7 cellular contexts compared by ENCODE assay signal in the genomic region with DNA sequence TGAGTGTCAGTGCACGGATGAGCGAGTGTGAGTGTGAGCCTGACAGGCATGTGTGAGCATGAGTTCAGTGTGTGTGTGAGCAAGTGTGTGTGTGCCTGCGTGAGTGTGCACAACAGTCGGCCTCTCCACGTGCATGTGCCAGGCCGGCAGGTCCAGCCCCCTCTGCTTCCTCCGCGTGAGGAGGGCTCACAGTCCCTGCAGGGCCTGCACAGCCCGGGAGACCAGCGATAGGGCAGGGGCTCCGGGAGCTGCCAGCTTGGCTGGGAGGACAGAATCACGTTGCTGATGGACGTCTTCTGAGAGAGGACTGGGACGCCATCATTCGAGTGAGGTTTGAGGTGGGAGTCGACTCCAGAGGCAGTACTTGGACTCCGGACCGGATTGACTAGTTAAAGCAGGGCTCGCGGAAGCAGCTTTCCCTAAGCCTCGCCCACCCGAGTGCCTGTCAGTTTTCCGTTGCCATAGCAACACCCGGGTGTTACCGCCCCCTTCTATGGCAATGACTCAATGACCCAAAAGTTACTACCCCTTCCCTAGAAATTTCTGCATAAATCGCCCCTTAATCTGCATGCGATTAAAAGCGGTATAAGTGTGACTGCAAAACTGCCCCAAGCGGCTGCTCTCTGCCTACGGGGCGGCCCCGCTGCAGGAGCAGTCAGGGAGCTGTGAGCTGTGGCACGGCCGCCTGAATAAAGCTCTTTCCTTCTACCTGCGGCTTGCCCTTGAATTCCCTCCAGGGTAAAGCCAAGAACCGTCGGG. TPM values are rescaled to one million over a fixed set of nuclear protein-coding genes. Genes with fewer than 3 reads are reported as not detected.
DNase-seq lines count a peak whose midpoint lies in the region; ATAC-seq, FAIRE-seq and TF ChIP-seq lines count a peak whose summit lies in the region.

No MANE protein-coding gene starts in this region.

- ATAC-seq in GM18511 (IDR thresholded peaks at IDR 0.05; ENCODE audit: unreplicated experiment) (peak; percentile 70), HG02943 (IDR thresholded peaks at IDR 0.05; ENCODE audit: low read depth, unreplicated experiment) (peak; percentile 59), aorta (ENCODE audit: low FRiP score) (peak; percentile 63)

- DNase-seq in SK-N-SH (peak; percentile 71), astrocyte (ENCODE audit: low read depth) (peak; percentile 57), hepatocyte (ENCODE audit: low spot score) (peak; percentile 91), retina (peak; percentile 94), aorta (peak; percentile 78 to 83)

- peak overlapping the region; percentile 82 for H3K4me3 Mint-ChIP-seq in astrocyte (ENCODE audit: unreplicated experiment)

- TF ChIP-seq RAD21 in SK-N-SH (IDR thresholded peaks at IDR 0.05; ENCODE audit: low read length) = no peak

- no peaks in the 10 kb centered on the region for H3K9me2 ChIP-seq in SK-N-SH
- no peaks in the 10 kb centered on the region for H3K9me2 ChIP-seq in hepatocyte (replicated peaks; ENCODE audit: insufficient read depth)

- H3K9ac ChIP-seq in SK-N-SH = peak overlapping the region; percentile 33; the same call in 1 of the 2 replicates
- H3K9ac ChIP-seq in astrocyte (ENCODE audit: low read length) = peak overlapping the region; percentile 59

- H3K27me3 Mint-ChIP-seq in astrocyte (ENCODE audit: low read depth, unreplicated experiment) = peaks cover 45% of the 10 kb centered on the region

- intact Hi-C loops in aorta (cut with DNase I) = no loop called here

- H4K20me1 ChIP-seq in SK-N-SH (ENCODE audit: insufficient read depth) (no peaks in the 10 kb centered on the region), astrocyte (ENCODE audit: insufficient read depth, low read length) (no peaks in the 10 kb centered on the region), hepatocyte (ENCODE audit: insufficient read depth, poor library complexity, severe bottlenecking) (no peaks in the 10 kb centered on the region)

- WGBS in SK-N-SH (ENCODE audit: low lambda C conversion rate) = 37% methylated on average over 21 of the region's 37 CpGs
- 14% methylated on average over 37 of the region's 37 CpGs for WGBS in hepatocyte (ENCODE audit: low lambda C conversion rate, missing lambda C conversion rate)
- 4 to 8% methylated on average over 37 of the region's 37 CpGs for WGBS in aorta, 2 donors

- FAIRE-seq in astrocyte (lab: Jason Lieb, UNC) = peak; percentile 37

- no peaks in the 10 kb centered on the region for H3K9me3 ChIP-seq in SK-N-SH
- no peaks in the 10 kb centered on the region for H3K9me3 ChIP-seq in astrocyte (ENCODE audit: insufficient read depth, low read depth, low read length)
- no peaks in the 10 kb centered on the region for H3K9me3 ChIP-seq in hepatocyte (ENCODE audit: low read depth)
- no peaks in the 10 kb centered on the region for H3K9me3 ChIP-seq in aorta (ENCODE audit: control insufficient read depth, low read length)

- no peaks in the 10 kb centered on the region for H3K9me3 Mint-ChIP-seq in astrocyte (ENCODE audit: unreplicated experiment)

- H3K4me2 ChIP-seq in SK-N-SH (peak overlapping the region; percentile 75), astrocyte (ENCODE audit: low read length) (peak overlapping the region; percentile 87), hepatocyte (peak overlapping the region; percentile 89)

- H3K4me3 ChIP-seq in SK-N-SH (ENCODE audit: low read depth in 2 of 2, low read length in 1 of 2) = peak overlapping the region; percentile 34 to 43; a peak in 3 of 4 replicates
- peak overlapping the region; percentile 68 for H3K4me3 ChIP-seq in astrocyte (ENCODE audit: insufficient read depth, low read depth, low read length)
- H3K4me3 ChIP-seq in hepatocyte = peak overlapping the region; percentile 54
- H3K4me3 ChIP-seq in aorta (ENCODE audit: low read length in 2 of 2) = peak overlapping the region; percentile 26 to 36

- H3K27ac ChIP-seq in SK-N-SH (ENCODE audit: low read depth in 2 of 2, low read length in 1 of 2) (no peak overlapping the region), astrocyte (ENCODE audit: low read depth, low read length) (no peak overlapping the region), hepatocyte (no peak overlapping the region), aorta (ENCODE audit: low read depth in 1 of 2, low read length in 2 of 2) (no peak overlapping the region)

- no peak overlapping the region for H3K27ac Mint-ChIP-seq in astrocyte (ENCODE audit: unreplicated experiment)

- TF ChIP-seq EP300 in SK-N-SH (IDR thresholded peaks at IDR 0.05; ENCODE audit: borderline replicate concordance in 1 of 2, low read depth in 1 of 2, low read length in 1 of 2) = no peak

- H2AFZ ChIP-seq in SK-N-SH (ENCODE audit: low read depth) = peak overlapping the region; percentile 32; the same call in 1 of the 2 replicates
- peak overlapping the region; percentile 76 for H2AFZ ChIP-seq in astrocyte (ENCODE audit: low read depth, low read length)
- peak overlapping the region; percentile 72 for H2AFZ ChIP-seq in hepatocyte

- H3K36me3 ChIP-seq in SK-N-SH (replicated peaks in 1 of 2; ENCODE audit: control insufficient read depth in 1 of 2, insufficient read depth in 2 of 2, low read length in 1 of 2) = no peaks in the 10 kb centered on the region
- no peaks in the 10 kb centered on the region for H3K36me3 ChIP-seq in astrocyte (ENCODE audit: insufficient read depth, low read length)
- H3K36me3 ChIP-seq in hepatocyte (replicated peaks; ENCODE audit: insufficient read depth, low read depth) = no peaks in the 10 kb centered on the region
- no peaks in the 10 kb centered on the region for H3K36me3 ChIP-seq in aorta (ENCODE audit: control insufficient read depth in 1 of 2, insufficient read depth in 2 of 2, low read length in 1 of 2)

- no peaks in the 10 kb centered on the region for H3K4me1 Mint-ChIP-seq in astrocyte (ENCODE audit: low read depth, unreplicated experiment)

- H3F3A ChIP-seq in SK-N-SH (replicated peaks; ENCODE audit: insufficient read depth) = no peaks in the 10 kb centered on the region

- TF ChIP-seq CTCF in SK-N-SH (IDR thresholded peaks at IDR 0.05) (no peak), astrocyte (IDR thresholded peaks at IDR 0.05; ENCODE audit: insufficient read depth, low read depth, low read length) (no peak), hepatocyte (IDR thresholded peaks at IDR 0.05; ENCODE audit: poor library complexity) (no peak)

- H3K79me2 ChIP-seq in SK-N-SH (ENCODE audit: insufficient read depth) (no peaks in the 10 kb centered on the region), astrocyte (ENCODE audit: insufficient read depth, low read length) (no peaks in the 10 kb centered on the region), hepatocyte (no peaks in the 10 kb centered on the region)

- POLR2A ChIA-PET in SK-N-SH (lab: Yijun Ruan, JAX) = no interaction called here

- CTCF ChIA-PET in SK-N-SH (lab: Yijun Ruan, JAX) = interaction anchor here (0.7 kb wide), 1 partner anchor 58 kb away, joined by 4 read pairs; no protein-coding TSS in a partner anchor

- peaks cover 0 to 8% of the 10 kb centered on the region in 2 experiments; a peak in 1 of 4 replicates for H3K4me1 ChIP-seq in SK-N-SH (ENCODE audit: control insufficient read depth in 1 of 2, insufficient read depth in 2 of 2, low read depth in 1 of 2, low read length in 1 of 2)
- H3K4me1 ChIP-seq in astrocyte (ENCODE audit: insufficient read depth, low read length) = peaks cover 12% of the 10 kb centered on the region
- no peaks in the 10 kb centered on the region for H3K4me1 ChIP-seq in hepatocyte (ENCODE audit: insufficient read depth)
- H3K4me1 ChIP-seq in aorta (ENCODE audit: control insufficient read depth in 1 of 2, insufficient read depth in 2 of 2, low read length in 2 of 2) = no peaks in the 10 kb centered on the region

- H3K36me3 Mint-ChIP-seq in astrocyte (ENCODE audit: low read depth, unreplicated experiment) = peaks cover 2% of the 10 kb centered on the region

- no peaks in the 10 kb centered on the region for H3K27me3 ChIP-seq in SK-N-SH (ENCODE audit: insufficient read depth)
- peaks cover 5% of the 10 kb centered on the region for H3K27me3 ChIP-seq in astrocyte (ENCODE audit: insufficient read depth, low read length)
- no peaks in the 10 kb centered on the region for H3K27me3 ChIP-seq in hepatocyte
- H3K27me3 ChIP-seq in aorta (ENCODE audit: control insufficient read depth in 1 of 2, insufficient read depth in 2 of 2, low read length in 1 of 2) = no peaks in the 10 kb centered on the region

TF ChIP-seq in SK-N-SH, 30 proteins besides CTCF, POLR2A, EP300 and RAD21:
- TF ChIP-seq, protein P1, sequence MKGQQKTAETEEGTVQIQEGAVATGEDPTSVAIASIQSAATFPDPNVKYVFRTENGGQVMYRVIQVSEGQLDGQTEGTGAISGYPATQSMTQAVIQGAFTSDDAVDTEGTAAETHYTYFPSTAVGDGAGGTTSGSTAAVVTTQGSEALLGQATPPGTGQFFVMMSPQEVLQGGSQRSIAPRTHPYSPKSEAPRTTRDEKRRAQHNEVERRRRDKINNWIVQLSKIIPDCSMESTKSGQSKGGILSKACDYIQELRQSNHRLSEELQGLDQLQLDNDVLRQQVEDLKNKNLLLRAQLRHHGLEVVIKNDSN (IDR thresholded peaks at IDR 0.05; ENCODE audit: borderline replicate concordance, low read depth) = no peak
- TF ChIP-seq PBX3 (IDR thresholded peaks at IDR 0.05) = peak; percentile 57

RNA-seq across cellular contexts. Expression of gene CFAP46, which starts 19.7 kb away (rescaled TPM):
- polyA plus RNA-seq in SK-N-SH (2012; rRNA removed) (3.9 and 4.9 TPM in 2 replicates), hepatocyte (1.5 and 2.2 TPM in 2 replicates), aorta (not detected)
- 3.8 and 4.1 TPM in 2 replicates for polyA plus RNA-seq in SK-N-SH (2012; cell fraction: cytosol; rRNA removed)
- polyA plus RNA-seq in SK-N-SH (2012; cell fraction: nucleus; rRNA removed) = 9.4 and 11.4 TPM in 2 replicates
- total RNA-seq in astrocyte (1.3 and 1.5 TPM in 2 replicates), hepatocyte (1.6 and 2.4 TPM in 2 replicates), aorta (under 1 TPM in 1 of 2 donors, not detected in 1; 0.42 TPM)
